In genomic region chr4:93791570-93792195, GRCh38 we compare ENCODE assay signal across 1 cellular context.
TF ChIP-seq lines count a peak whose summit lies in the region.

No MANE protein-coding gene starts in this region.

TF ChIP-seq in WTC11, 78 proteins besides CTCF, POLR2A, EP300 and RAD21 (continued from another document):
- TF ChIP-seq EMX1 (CRISPR knock-in tag; IDR thresholded peaks at IDR 0.05) (no peak), TEAD1 (CRISPR knock-in tag; IDR thresholded peaks at IDR 0.05) (no peak)
